ENCODE assay signal across 3 cellular contexts in the genomic region with DNA sequence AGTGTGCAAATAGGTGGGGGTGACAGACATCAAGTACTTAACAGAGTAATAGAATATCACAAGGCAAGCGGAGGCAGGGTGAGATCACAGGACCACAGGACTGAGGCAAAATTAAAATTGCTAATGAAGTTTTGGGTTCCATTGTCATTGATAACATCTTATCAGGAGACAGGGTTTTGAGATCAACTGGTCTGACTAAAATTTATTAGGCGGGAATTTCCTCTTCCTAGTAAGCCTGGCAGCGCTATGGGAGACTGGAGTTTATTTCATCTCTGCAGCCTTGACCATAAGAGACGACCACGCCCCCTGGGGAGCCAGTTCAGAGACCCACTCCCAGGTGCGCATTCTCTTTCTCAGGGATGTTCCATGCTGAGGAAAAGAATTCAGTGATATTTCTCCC. TPM values are rescaled to one million over a fixed set of nuclear protein-coding genes. Genes with fewer than 3 reads are reported as not detected.
"Had no signal": no experiment of that assay in that cellular context is flagged by ENCODE, and none has a peak within 500 bp of the region (broad histone marks: within the 10 kb centered on the region; RNA-seq: fewer than 3 reads in every experiment).

No MANE protein-coding gene starts in this region.

RNA-seq across cellular contexts. Expression of a gene that starts 8.3 kb away (rescaled TPM):
- total RNA-seq: bronchial epithelial cell, neural crest cell, SJSA1 had no signal

RNA-seq across cellular contexts. Expression of a gene that starts 44.3 kb away (rescaled TPM):
- total RNA-seq: bronchial epithelial cell, neural crest cell, SJSA1 had no signal
